Comparison of ENCODE assay signal across 8 cellular contexts in the genomic region with DNA sequence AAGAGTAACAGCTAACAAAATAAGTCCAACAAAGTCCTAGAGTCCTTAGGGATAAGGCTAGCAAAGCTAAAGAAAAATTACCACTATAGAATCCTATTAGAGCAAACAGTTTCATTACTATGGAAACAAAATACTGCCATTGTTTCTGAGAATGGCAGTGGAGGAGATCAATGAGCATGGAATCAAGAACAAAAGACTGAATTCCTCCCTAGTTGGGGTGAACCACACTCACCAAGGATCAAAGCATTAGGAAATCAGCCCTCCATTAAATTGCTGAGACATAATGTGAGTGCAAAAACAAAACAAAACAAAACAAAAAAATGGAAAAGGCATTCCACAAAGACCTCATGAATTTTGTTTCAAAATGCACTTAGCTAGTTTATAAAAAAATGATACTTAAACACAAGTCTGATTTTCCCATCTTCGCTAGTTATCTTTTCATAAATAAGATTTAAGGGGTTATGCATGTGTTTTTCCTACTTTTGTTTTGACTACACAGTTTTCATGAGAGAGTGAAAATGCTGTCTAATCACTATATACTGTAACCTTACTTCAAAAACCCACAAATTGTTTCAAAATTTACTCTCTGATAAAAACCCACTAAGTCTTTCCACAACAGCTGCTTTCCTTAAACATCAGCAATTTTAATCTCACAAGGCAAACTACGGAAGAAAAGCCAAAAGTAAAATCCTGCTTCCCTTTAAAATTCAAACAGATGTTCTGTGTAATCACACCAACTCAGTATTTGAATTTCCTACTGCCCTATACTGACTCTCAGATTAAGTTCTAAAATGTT. TPM values are rescaled to one million over a fixed set of nuclear protein-coding genes. Genes with fewer than 3 reads are reported as not detected.
DNase-seq lines count a peak whose midpoint lies in the region; ATAC-seq and TF ChIP-seq lines count a peak whose summit lies in the region.

No MANE protein-coding gene starts in this region.

- peak overlapping the region; percentile 93 for H3K27ac Mint-ChIP-seq in neural progenitor cell

- ATAC-seq in HG03521 (IDR thresholded peaks at IDR 0.05; ENCODE audit: unreplicated experiment): no peak
- no peak for ATAC-seq in GM21717 (IDR thresholded peaks at IDR 0.05; ENCODE audit: unreplicated experiment)

- CTCF ChIA-PET in RWPE1 (lab: Yijun Ruan, JAX): interaction anchor here (0.6 to 1.2 kb wide), 5 partner anchors 24 to 879 kb away, joined by 3 to 5 read pairs (median 3); no protein-coding TSS in a partner anchor

- peaks cover 19% of the 10 kb centered on the region for H3K36me3 Mint-ChIP-seq in neural progenitor cell

- WGBS in GM23248 (ENCODE audit: low coverage in 1 of 2, low lambda C conversion rate in 2 of 2, missing lambda C conversion rate in 2 of 2), 2 experiments: 33 to 35% methylated on average over 2 of the region's 2 CpGs

- no peaks in the 10 kb centered on the region for H3K9me2 ChIP-seq in GM23248 (ENCODE audit: insufficient read depth)

- TF ChIP-seq CTCF in RWPE1 (conservative IDR thresholded peaks at IDR 0.05; ENCODE audit: low read depth) (no peak), neural progenitor cell (IDR thresholded peaks at IDR 0.05) (no peak)

- H3K36me3 ChIP-seq in GM23248 (ENCODE audit: low read depth): peaks cover 7% of the 10 kb centered on the region; the same call in 1 of the 2 replicates
- H3K36me3 ChIP-seq in neural progenitor cell: peaks cover 16% of the 10 kb centered on the region
- H3K36me3 ChIP-seq in MG63: peaks cover 14% of the 10 kb centered on the region

- H3K9me3 ChIP-seq in GM23248 (ENCODE audit: low read depth) (no peaks in the 10 kb centered on the region), neural progenitor cell (ENCODE audit: low read depth) (peaks cover 16% of the 10 kb centered on the region), MG63 (peaks cover 28% of the 10 kb centered on the region)

- H4K20me1 ChIP-seq in GM23248 (ENCODE audit: insufficient read depth) (no peaks in the 10 kb centered on the region), neural progenitor cell (ENCODE audit: low read depth) (peaks cover 51% of the 10 kb centered on the region)

- H3K79me2 ChIP-seq in GM23248 (ENCODE audit: insufficient read depth) (peaks cover 80% of the 10 kb centered on the region), neural progenitor cell (ENCODE audit: low read depth) (peaks cover 100% of the 10 kb centered on the region)

- peaks cover 9% of the 10 kb centered on the region for H3K27me3 Mint-ChIP-seq in neural progenitor cell (ENCODE audit: insufficient read depth, low read depth)

- H3K9ac ChIP-seq in GM23248 (peak overlapping the region; percentile 72), neural progenitor cell (no peak overlapping the region)

- H3K4me1 Mint-ChIP-seq in neural progenitor cell: peaks cover 45% of the 10 kb centered on the region

- peaks cover 25% of the 10 kb centered on the region for H3K9me3 Mint-ChIP-seq in neural progenitor cell

- H3K4me3 ChIP-seq in GM23248 (peak overlapping the region; percentile 64), neural progenitor cell (peak overlapping the region; percentile 26), MG63 (no peak overlapping the region)

- H3F3A ChIP-seq in GM23248 (ENCODE audit: insufficient read depth) (peaks cover 37% of the 10 kb centered on the region), neural progenitor cell (ENCODE audit: low read depth) (peaks cover 55% of the 10 kb centered on the region)

- in situ Hi-C loops in GM23248 (cut with MboI): no loop called here

- H3K4me2 ChIP-seq in GM23248 (ENCODE audit: unreplicated experiment) (peak overlapping the region; percentile 81), neural progenitor cell (peak overlapping the region; percentile 69)

- H3K27me3 ChIP-seq in GM23248 (replicated peaks; ENCODE audit: insufficient read depth) (no peaks in the 10 kb centered on the region), neural progenitor cell (no peaks in the 10 kb centered on the region), MG63 (no peaks in the 10 kb centered on the region)

- peaks cover 27% of the 10 kb centered on the region for H3K4me1 ChIP-seq in GM23248 (ENCODE audit: insufficient read depth)
- peaks cover 56% of the 10 kb centered on the region for H3K4me1 ChIP-seq in neural progenitor cell

- peak overlapping the region; percentile 50 for H3K4me3 Mint-ChIP-seq in neural progenitor cell

- H3K27ac ChIP-seq in GM23248 (peak overlapping the region; percentile 89), RWPE1 (peak overlapping the region; percentile 66), epithelial cell of prostate (peak overlapping the region; percentile 97), neural progenitor cell (peak overlapping the region; percentile 88)

- POLR2A ChIA-PET in RWPE1 (lab: Yijun Ruan, JAX; ENCODE audit: low non-redundant PET): interaction anchor here (1.3 kb wide), 1 partner anchor 10 kb away, joined by 10 read pairs; a partner anchor contains a TSS

- H2AFZ ChIP-seq in GM23248 (peak overlapping the region; percentile 33), neural progenitor cell (replicated peaks) (no peak overlapping the region)

- DNase-seq in GM23248 (peak; percentile 53), RWPE1 (ENCODE audit: low spot score) (peak; percentile 50), epithelial cell of prostate (ENCODE audit: low read depth, low spot score) (no peak), neural progenitor cell (ENCODE audit: low spot score) (peak; percentile 84), MG63 (no peak)
- DNase-seq in stimulated activated CD4-positive, alpha-beta T cell treated with anti-CD3 and anti-CD28 coated beads, Interleukin-15, amount 100 ng/mL, for 24 hours: no peak

RNA-seq across cellular contexts. Expression of a gene that starts 9.7 kb away (rescaled TPM):
- 11.7 and 11.8 TPM in 2 replicates for total RNA-seq in GM23248 (2014; rRNA removed; shearing (Covaris generic))
- polyA plus RNA-seq in GM23248 (2016; fragmentation: Nextera tagmentation; extraction: Ambion mirVana): 5.4 TPM in 2 replicates
- 105 and 126 TPM in 2 replicates for total RNA-seq in neural progenitor cell (ENCODE audit: low replicate concordance)
- total RNA-seq in MG63 (2014; rRNA removed; shearing (Covaris generic); ENCODE audit: low replicate concordance): 4.8 and 5.5 TPM in 2 replicates

Comparison
In these comparisons a context has a peak if more than half of its experiments do, and no peak if none do; other contexts are left out.
1. DNase-seq: peak in GM23248 (single experiment), RWPE1 (single experiment) and neural progenitor cell (single experiment); none in epithelial cell of prostate (single experiment), MG63 (single experiment) and stimulated activated CD4-positive, alpha-beta T cell treated with anti-CD3 and anti-CD28 coated beads, Interleukin-15, amount 100 ng/mL, for 24 hours (single experiment).
2. Peak in every context shown above with its lines, with median percentiles within 50 percentile points of each other: H3K27ac ChIP-seq.